ENCODE assay signal across 23 cellular contexts in the genomic region with DNA sequence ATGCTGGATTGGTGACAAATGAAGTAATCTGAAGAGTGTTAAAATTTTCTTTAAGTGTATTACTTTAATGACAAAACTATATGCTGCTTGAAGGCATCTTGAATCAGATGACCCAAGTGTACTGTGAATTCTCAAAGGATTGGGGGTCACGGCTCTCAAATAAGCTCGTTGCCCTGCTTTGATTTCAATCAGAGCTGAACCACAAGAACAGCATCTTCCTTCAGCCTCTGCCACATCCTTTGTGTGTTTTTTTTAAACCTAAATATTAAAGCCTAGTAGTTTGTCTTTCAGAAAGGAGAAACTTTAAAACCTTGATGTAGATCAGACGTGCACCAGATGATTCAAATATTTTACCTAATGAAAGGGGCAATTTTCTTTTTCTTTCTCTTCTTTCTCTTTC. TPM values are rescaled to one million over a fixed set of nuclear protein-coding genes. Genes with fewer than 3 reads are reported as not detected.
DNase-seq lines count a peak whose midpoint lies in the region; ATAC-seq and TF ChIP-seq lines count a peak whose summit lies in the region.
"Had no signal": no experiment of that assay in that cellular context is flagged by ENCODE, and none has a peak within 500 bp of the region (broad histone marks: within the 10 kb centered on the region; RNA-seq: fewer than 3 reads in every experiment).

No MANE protein-coding gene starts in this region.

- H3K9me3 Mint-ChIP-seq in activated CD8-positive, alpha-beta memory T cell treated with anti-CD3 and anti-CD28 coated beads, Interleukin-2, amount 10 ng/mL, durations not matched to agents 7 days and 5 days (ENCODE audit: low read depth): no peaks in the 10 kb centered on the region
- peaks cover 6% of the 10 kb centered on the region for H3K9me3 Mint-ChIP-seq in activated CD4-positive, alpha-beta memory T cell treated with anti-CD3 and anti-CD28 coated beads for 36 hours

- TF ChIP-seq CTCF in esophagus squamous epithelium (IDR thresholded peaks at IDR 0.05): no peak

- H3K4me3 Mint-ChIP-seq in activated CD8-positive, alpha-beta memory T cell treated with anti-CD3 and anti-CD28 coated beads, Interleukin-2, amount 10 ng/mL, durations not matched to agents 7 days and 5 days: no peak overlapping the region
- peak overlapping the region; percentile 35 for H3K4me3 Mint-ChIP-seq in activated CD4-positive, alpha-beta memory T cell treated with anti-CD3 and anti-CD28 coated beads for 36 hours

- TF ChIP-seq POLR2A in esophagus squamous epithelium (IDR thresholded peaks at IDR 0.05): no peak

- peaks cover 0 to 45% (median 15%) of the 10 kb centered on the region in 11 experiments; a peak in 13 of 22 replicates for H4K20me1 ChIP-seq in BLaER1 treated with 17β-estradiol and CSF1 and Interleukin-3, amounts not matched to agents 10 nM and 100 nM

- CTCF ChIA-PET in activated CD8-positive, alpha-beta memory T cell treated with anti-CD3 and anti-CD28 coated beads, Interleukin-2, amount 10 ng/mL, durations not matched to agents 7 days and 5 days (lab: Charles Lee): interaction anchor here (0.6 to 3.6 kb wide), 3 partner anchors 10 to 119 kb away, joined by 3 to 12 read pairs (median 4); no protein-coding TSS in a partner anchor
- CTCF ChIA-PET in activated CD4-positive, alpha-beta memory T cell treated with anti-CD3 and anti-CD28 coated beads for 36 hours (lab: Charles Lee): interaction anchor here (0.9 to 2.9 kb wide), 3 partner anchors 9 to 194 kb away, joined by 3 to 9 read pairs (median 3); a partner anchor contains a TSS

- intact Hi-C loops in activated CD4-positive, alpha-beta memory T cell treated with anti-CD3 and anti-CD28 coated beads for 36 hours (cut with micrococcal nuclease): no loop called here
- intact Hi-C loops in esophagus squamous epithelium (cut with DNase I): no loop called here

- peaks cover 48 to 98% (median 88%) of the 10 kb centered on the region in 10 experiments for H3K4me1 ChIP-seq in BLaER1 treated with 17β-estradiol and CSF1 and Interleukin-3, amounts not matched to agents 10 nM and 100 nM
- peaks cover 16 to 87% (median 35%) of the 10 kb centered on the region in 3 donors for H3K4me1 ChIP-seq in esophagus squamous epithelium
- H3K4me1 ChIP-seq: breast epithelium, parathyroid adenoma, right lobe of liver had no signal

- H3K27ac ChIP-seq in BLaER1 treated with 17β-estradiol and CSF1 and Interleukin-3, amounts not matched to agents 10 nM and 100 nM: peak overlapping the region in 9 of 11 experiments; percentile 7 to 95 (median 90); a peak in 17 of 22 replicates
- peak overlapping the region in 3 of 4 donors; percentile 29 to 44 (median 30) for H3K27ac ChIP-seq in esophagus squamous epithelium
- H3K27ac ChIP-seq: A549, breast epithelium, C4-2B, GM23248, parathyroid adenoma, right lobe of liver, SK-N-MC had no signal

- no peak for DNase-seq in activated CD8-positive, alpha-beta memory T cell treated with anti-CD3 and anti-CD28 coated beads, Interleukin-2, amount 10 ng/mL, durations not matched to agents 7 days and 5 days
- no peak for DNase-seq in activated CD8-positive, alpha-beta memory T cell treated with anti-CD3 and anti-CD28 coated beads for 24 hours
- peak; percentile 14 for DNase-seq in activated CD4-positive, alpha-beta memory T cell treated with anti-CD3 and anti-CD28 coated beads for 36 hours
- DNase-seq in esophagus squamous epithelium (lab: John Stamatoyannopoulos, UW): no peak
- no peak for DNase-seq in glomerular visceral epithelial cell (ENCODE audit: extremely low spot score)
- DNase-seq: cortex of kidney; GM23248; kidney; mammary epithelial cell; NCI-H1105 treated with DMSO at 0.1 percent for 48 hours; NCI-H2107; NCI-H510A treated with DMSO at 0.1 percent for 48 hours; right lobe of liver; stimulated activated CD4-positive, alpha-beta T cell treated with anti-CD3 and anti-CD28 coated beads, Interleukin-15, amount 100 ng/mL, for 24 hours; T1000 had no signal

- peak; percentile 15 for ATAC-seq in activated CD8-positive, alpha-beta memory T cell treated with anti-CD3 and anti-CD28 coated beads, Interleukin-2, amount 10 ng/mL, durations not matched to agents 7 days and 5 days
- ATAC-seq in HG03571 (IDR thresholded peaks at IDR 0.05; ENCODE audit: unreplicated experiment) (no peak), HG02763 (IDR thresholded peaks at IDR 0.05; ENCODE audit: unreplicated experiment) (no peak)
- ATAC-seq: A549, right lobe of liver had no signal

- H3K36me3 Mint-ChIP-seq in activated CD8-positive, alpha-beta memory T cell treated with anti-CD3 and anti-CD28 coated beads, Interleukin-2, amount 10 ng/mL, durations not matched to agents 7 days and 5 days: peaks cover 28% of the 10 kb centered on the region
- H3K36me3 Mint-ChIP-seq in activated CD4-positive, alpha-beta memory T cell treated with anti-CD3 and anti-CD28 coated beads for 36 hours: peaks cover 16% of the 10 kb centered on the region

- H3K27ac Mint-ChIP-seq in activated CD8-positive, alpha-beta memory T cell treated with anti-CD3 and anti-CD28 coated beads, Interleukin-2, amount 10 ng/mL, durations not matched to agents 7 days and 5 days: peak overlapping the region; percentile 9
- peak overlapping the region; percentile 72 for H3K27ac Mint-ChIP-seq in activated CD4-positive, alpha-beta memory T cell treated with anti-CD3 and anti-CD28 coated beads for 36 hours

- POLR2A ChIA-PET in activated CD4-positive, alpha-beta memory T cell treated with anti-CD3 and anti-CD28 coated beads for 36 hours (lab: Charles Lee): interaction anchor here (0.6 kb wide), 1 partner anchor 31 kb away, joined by 3 read pairs; no protein-coding TSS in a partner anchor

- H3K4me1 Mint-ChIP-seq in activated CD8-positive, alpha-beta memory T cell treated with anti-CD3 and anti-CD28 coated beads, Interleukin-2, amount 10 ng/mL, durations not matched to agents 7 days and 5 days: peaks cover 58% of the 10 kb centered on the region
- H3K4me1 Mint-ChIP-seq in activated CD4-positive, alpha-beta memory T cell treated with anti-CD3 and anti-CD28 coated beads for 36 hours (ENCODE audit: low read depth): peaks cover 90% of the 10 kb centered on the region

- peaks cover 36 to 51% (median 45%) of the 10 kb centered on the region in 11 experiments for H3K9me3 ChIP-seq in BLaER1 treated with 17β-estradiol and CSF1 and Interleukin-3, amounts not matched to agents 10 nM and 100 nM (replicated peaks in 1 of 11)
- no peaks in the 10 kb centered on the region for H3K9me3 ChIP-seq in esophagus squamous epithelium
- H3K9me3 ChIP-seq: breast epithelium, right lobe of liver had no signal

- H3K4me2 ChIP-seq in BLaER1 treated with 17β-estradiol and CSF1 and Interleukin-3, amounts not matched to agents 10 nM and 100 nM: peak overlapping the region; percentile 29 to 96 (median 82); a peak in 21 of 22 replicates
- H3K4me2 ChIP-seq: A549 had no signal

- no peaks in the 10 kb centered on the region for H3K27me3 Mint-ChIP-seq in activated CD8-positive, alpha-beta memory T cell treated with anti-CD3 and anti-CD28 coated beads, Interleukin-2, amount 10 ng/mL, durations not matched to agents 7 days and 5 days
- H3K27me3 Mint-ChIP-seq in activated CD4-positive, alpha-beta memory T cell treated with anti-CD3 and anti-CD28 coated beads for 36 hours: no peaks in the 10 kb centered on the region

- WGBS in esophagus squamous epithelium, 2 donors: 41 to 67% methylated on average over 3 of the region's 3 CpGs

- no peaks in the 10 kb centered on the region for H3K27me3 ChIP-seq in BLaER1 treated with 17β-estradiol and CSF1 and Interleukin-3, amounts not matched to agents 10 nM and 100 nM
- H3K27me3 ChIP-seq in esophagus squamous epithelium: no peaks in the 10 kb centered on the region
- H3K27me3 ChIP-seq: breast epithelium, right lobe of liver had no signal

- H3K9ac ChIP-seq in BLaER1 treated with 17β-estradiol and CSF1 and Interleukin-3, amounts not matched to agents 10 nM and 100 nM: peak overlapping the region in 8 of 11 experiments; percentile 1 to 83 (median 34); a peak in 8 of 22 replicates
- H3K9ac ChIP-seq: GM23248, parathyroid adenoma had no signal

- H3K36me3 ChIP-seq in BLaER1 treated with 17β-estradiol and CSF1 and Interleukin-3, amounts not matched to agents 10 nM and 100 nM: peaks cover 8 to 80% (median 49%) of the 10 kb centered on the region in 11 experiments
- peaks cover 0 to 11% (median 0%) of the 10 kb centered on the region in 3 donors for H3K36me3 ChIP-seq in esophagus squamous epithelium
- H3K36me3 ChIP-seq: breast epithelium, right lobe of liver had no signal

- peak overlapping the region in 3 of 10 experiments; percentile 13 to 26 (median 24); a peak in 4 of 20 replicates for H3K4me3 ChIP-seq in BLaER1 treated with 17β-estradiol and CSF1 and Interleukin-3, amounts not matched to agents 10 nM and 100 nM
- H3K4me3 ChIP-seq in esophagus squamous epithelium: no peak overlapping the region
- H3K4me3 ChIP-seq: A549, breast epithelium, GM23248, right lobe of liver, SK-N-MC had no signal

RNA-seq across cellular contexts. Expression of a gene that starts 11.7 kb away (rescaled TPM):
- 10 to 100 TPM; 16.1 to 17.1 TPM for total RNA-seq in activated CD8-positive, alpha-beta memory T cell treated with anti-CD3 and anti-CD28 coated beads, Interleukin-2, amount 10 ng/mL, durations not matched to agents 7 days and 5 days
- total RNA-seq in activated CD4-positive, alpha-beta memory T cell treated with anti-CD3 and anti-CD28 coated beads for 36 hours: 10 to 100 TPM; 23.9 to 24.1 TPM
- 10 to 100 TPM; 24.8 to 44.0 (median 34.8) TPM for total RNA-seq in esophagus squamous epithelium
